Comparison of ENCODE assay signal across 19 cellular contexts in genomic region chr17:34859652-34860051, GRCh38.
"Had no signal": no experiment of that assay in that cellular context is flagged by ENCODE, and none has a peak within 500 bp of the region (broad histone marks: within the 10 kb centered on the region; RNA-seq: fewer than 3 reads in every experiment).

No MANE protein-coding gene starts in this region.

- H3K4me3 ChIP-seq: gastrocnemius medialis, tibial nerve had no signal

- ATAC-seq: esophagus mucosa, gastrocnemius medialis, left lobe of liver had no signal

- H3K36me3 ChIP-seq: gastrocnemius medialis, tibial nerve had no signal

- H3K27me3 ChIP-seq: gastrocnemius medialis, tibial nerve had no signal

- H3K27me3 Mint-ChIP-seq: activated naive CD4-positive, alpha-beta T cell treated with anti-CD3 and anti-CD28 coated beads, Interleukin-2, amount 50 U/mL, for 24 hours had no signal

- H3K27ac Mint-ChIP-seq: activated naive CD4-positive, alpha-beta T cell treated with anti-CD3 and anti-CD28 coated beads, Interleukin-2, amount 50 U/mL, for 24 hours; dendritic cell treated with granulocyte-macrophage colony-stimulating factor and Interleukin-4, amounts not matched to agents 40 ng/mL and 50 ng/mL, for 4 days; nephron had no signal

- H3K4me1 Mint-ChIP-seq: activated naive CD4-positive, alpha-beta T cell treated with anti-CD3 and anti-CD28 coated beads, Interleukin-2, amount 50 U/mL, for 24 hours had no signal

- H3K4me2 ChIP-seq: SK-N-SH had no signal

- H3K4me1 ChIP-seq: gastrocnemius medialis, tibial nerve had no signal

- DNase-seq: amniotic stem cell; effector CD8-positive, alpha-beta T cell; gastrocnemius medialis; head of caudate nucleus; kidney; midbrain; occipital lobe; posterior cingulate gyrus; retina; SHP77 treated with DMSO at 0.1 percent for 48 hours; SK-N-SH; stimulated activated naive CD4-positive, alpha-beta T cell; T-helper 9 cell had no signal

- H3K36me3 Mint-ChIP-seq: activated naive CD4-positive, alpha-beta T cell treated with anti-CD3 and anti-CD28 coated beads, Interleukin-2, amount 50 U/mL, for 24 hours had no signal

- H3K9me3 Mint-ChIP-seq: activated naive CD4-positive, alpha-beta T cell treated with anti-CD3 and anti-CD28 coated beads, Interleukin-2, amount 50 U/mL, for 24 hours; dendritic cell treated with granulocyte-macrophage colony-stimulating factor and Interleukin-4, amounts not matched to agents 40 ng/mL and 50 ng/mL, for 4 days; nephron had no signal

- H3K9me2 ChIP-seq: SK-N-SH had no signal

- H3K9ac ChIP-seq: SK-N-SH had no signal

- H3K9me3 ChIP-seq: gastrocnemius medialis, SK-N-SH, tibial nerve had no signal

- H3K4me3 Mint-ChIP-seq: activated naive CD4-positive, alpha-beta T cell treated with anti-CD3 and anti-CD28 coated beads, Interleukin-2, amount 50 U/mL, for 24 hours; dendritic cell treated with granulocyte-macrophage colony-stimulating factor and Interleukin-4, amounts not matched to agents 40 ng/mL and 50 ng/mL, for 4 days; nephron had no signal
